ENCODE assay signal across 1 cellular context in the genomic region with DNA sequence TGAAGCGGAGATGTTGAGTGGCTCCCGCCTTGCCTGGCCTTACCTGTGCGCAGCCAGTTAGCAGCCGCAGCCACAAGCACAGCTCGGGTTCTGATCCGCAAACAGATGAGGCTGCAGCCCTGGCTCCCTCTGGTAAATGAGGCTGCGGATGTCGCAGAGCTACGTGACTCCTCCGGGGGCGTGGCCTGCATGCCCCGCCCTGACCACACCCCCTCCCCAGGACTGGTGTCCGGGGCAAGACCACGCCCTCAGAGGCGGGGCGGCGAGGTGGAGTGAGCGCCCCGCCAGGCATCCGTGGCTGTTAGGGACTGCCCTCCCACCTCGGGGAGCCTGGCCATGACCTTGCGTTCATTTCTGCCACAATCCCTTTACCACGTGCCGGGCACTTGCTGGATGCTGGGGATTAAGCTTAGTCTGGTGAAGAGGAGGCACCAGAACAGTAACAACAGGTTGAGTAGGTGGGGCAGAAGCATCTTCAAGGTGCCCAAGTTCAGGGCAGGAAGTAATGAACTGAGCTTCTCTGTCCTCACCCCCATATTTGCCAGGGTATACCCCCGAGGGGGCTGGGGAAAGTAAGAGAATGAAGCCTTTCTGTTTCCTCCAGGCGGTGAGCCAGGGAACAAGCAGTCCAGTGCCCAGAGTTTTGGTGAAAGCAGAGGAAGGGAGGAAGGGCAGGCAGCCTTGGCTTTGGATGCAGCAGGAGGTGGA.
TF ChIP-seq lines count a peak whose summit lies in the region.

TSS of gene ALDOC (minus strand) at position 138 of the 708 bp plus-strand sequence. CDS start 1,363 bp downstream, outside the sequence.

TF ChIP-seq in SK-N-SH, 30 proteins besides CTCF, POLR2A, EP300 and RAD21 (continued from another document):
- TF ChIP-seq PBX3 (IDR thresholded peaks at IDR 0.05) (no peak), FOXJ3 (CRISPR knock-in tag; IDR thresholded peaks at IDR 0.05) (no peak)
